In genomic region chr17:45951941-45952340, GRCh38 we compare ENCODE assay signal across 1 cellular context.
TF ChIP-seq lines count a peak whose summit lies in the region.

No MANE protein-coding gene starts in this region.

TF ChIP-seq in K562, 482 proteins besides CTCF, POLR2A, EP300 and RAD21 (continued from another document):
- TF ChIP-seq NFIX (CRISPR knock-in tag; IDR thresholded peaks at IDR 0.05; ENCODE audit: low read depth) (no peak), ZNF232 (CRISPR knock-in tag; IDR thresholded peaks at IDR 0.05) (no peak), ZNF224 (CRISPR knock-in tag; IDR thresholded peaks at IDR 0.05) (no peak), MBD1 (CRISPR knock-in tag; IDR thresholded peaks at IDR 0.05) (no peak), SMARCC2 (IDR thresholded peaks at IDR 0.05; ENCODE audit: low read depth) (no peak), ESRRA (IDR thresholded peaks at IDR 0.05; ENCODE audit: borderline replicate concordance, low read depth) (no peak), ZNF589 (CRISPR knock-in tag; IDR thresholded peaks at IDR 0.05; ENCODE audit: low read depth) (peak; percentile 76; the same call in 1 of the 2 replicates), USF2 (CRISPR knock-in tag; IDR thresholded peaks at IDR 0.05) (no peak), ZEB2 (IDR thresholded peaks at IDR 0.05) (no peak), BRCA1 (IDR thresholded peaks at IDR 0.05) (no peak), BRCA1 (CRISPR knock-in tag; IDR thresholded peaks at IDR 0.05) (no peak), ZMIZ1 (IDR thresholded peaks at IDR 0.05; ENCODE audit: low read depth in 2 of 2, low read length in 2 of 2) (peak in 1 of 2 experiments; percentile 20; a peak in 1 of 4 replicates), RB1 (IDR thresholded peaks at IDR 0.05; ENCODE audit: low read depth) (no peak)
TF ChIP-seq in K562: peak in this region for 40.
